8 cellular contexts compared by ENCODE assay signal in the genomic region with DNA sequence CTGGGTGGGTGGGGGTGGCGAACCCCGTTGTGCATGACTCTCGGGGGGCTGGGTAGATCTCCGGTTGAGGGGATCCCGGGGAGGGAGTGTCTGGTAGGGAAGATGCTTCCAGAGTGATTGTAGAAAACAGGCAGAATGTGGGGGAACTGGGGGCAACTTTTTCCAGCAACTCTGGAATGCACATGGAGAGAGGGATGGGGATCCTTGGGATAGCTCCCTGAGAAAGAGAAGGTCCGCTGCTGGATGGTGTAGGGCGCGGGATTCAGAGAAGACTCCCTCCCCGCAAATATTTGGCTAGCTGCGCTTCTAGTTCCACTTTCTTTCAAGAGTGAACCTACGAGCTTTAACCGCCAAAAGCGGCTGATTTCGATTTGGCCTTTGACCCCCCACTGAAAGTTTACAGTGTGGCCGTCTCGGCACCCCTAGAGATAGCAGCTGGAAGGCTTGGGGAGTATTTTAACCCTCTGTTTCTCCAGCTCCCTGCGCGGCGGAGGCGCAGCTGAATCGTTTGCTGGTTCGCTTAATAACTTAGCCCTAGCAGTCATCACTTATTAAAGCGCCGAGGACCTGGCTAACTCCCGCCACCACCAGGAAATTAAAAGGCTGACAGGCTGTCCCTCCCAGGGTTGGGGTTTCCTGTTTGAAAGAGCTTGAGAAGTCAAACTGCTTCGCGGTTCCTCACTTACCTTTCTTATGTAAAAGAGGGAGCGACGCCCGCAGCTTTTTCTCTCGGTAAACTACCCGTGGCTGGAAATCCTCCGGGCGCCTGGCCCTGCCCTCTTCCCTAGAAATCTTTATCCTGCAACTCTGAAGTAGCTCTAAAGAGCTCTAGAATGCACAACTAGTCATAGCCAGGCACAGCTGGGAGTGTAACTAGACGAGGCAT. TPM values are rescaled to one million over a fixed set of nuclear protein-coding genes. Genes with fewer than 3 reads are reported as not detected.
A peak's percentile ranks its signal among the peaks of the same experiment; 100 is the strongest.
DNase-seq lines count a peak whose midpoint lies in the region; ATAC-seq and TF ChIP-seq lines count a peak whose summit lies in the region.

No MANE protein-coding gene starts in this region.

- peak overlapping the region; percentile 83 for H3K27ac ChIP-seq in colonic mucosa

- DNase-seq in AG08395 (ENCODE audit: low spot score) (peak; percentile 82), NCI-H2196 treated with DMSO at 0.1 percent for 48 hours (lab: John Stamatoyannopoulos, UW; ENCODE audit: unreplicated experiment) (peak; percentile 84), colonic mucosa (peak; percentile 66), left colon (peak; percentile 56 to 65)
- peak; percentile 46 for DNase-seq in activated CD4-positive, CD25-positive, alpha-beta regulatory T cell treated with anti-CD3 and anti-CD28 coated beads, Interleukin-2, amount 50 U/mL, for 72 hours
- DNase-seq in stimulated activated CD4-positive, alpha-beta T cell treated with anti-CD3 and anti-CD28 coated beads, Interleukin-1b, Interleukin-23, amount 100 ng/mL, for 48 hours = peak; percentile 43

- peak; percentile 85 for ATAC-seq in GM18868 (IDR thresholded peaks at IDR 0.05; ENCODE audit: unreplicated experiment)
- ATAC-seq in HG03095 (IDR thresholded peaks at IDR 0.05; ENCODE audit: unreplicated experiment) = peak; percentile 90
- ATAC-seq in left colon = peak; percentile 78

- H3K9me3 ChIP-seq in colonic mucosa = no peaks in the 10 kb centered on the region

- no peaks in the 10 kb centered on the region for H3K4me1 ChIP-seq in colonic mucosa

- TF ChIP-seq CTCF in colonic mucosa (IDR thresholded peaks at IDR 0.05) = peak; percentile 27

- no peaks in the 10 kb centered on the region for H3K27me3 ChIP-seq in colonic mucosa

- peak overlapping the region; percentile 67 to 90 for H3K9ac ChIP-seq in colonic mucosa (ENCODE audit: low read depth in 2 of 2, low read length in 2 of 2)

- intact Hi-C loops in colonic mucosa (cut with DNase I) (loop anchor here (10.0 kb wide), 2 partner anchors 115 to 145 kb away; a partner anchor contains a TSS), left colon (cut with DNase I, micrococcal nuclease) (loop anchor here in 1 of 2 donors (5.0 to 10.0 kb wide), 2 partner anchors 105 to 143 kb away; no protein-coding TSS in a partner anchor)

- no peaks in the 10 kb centered on the region for H3K36me3 ChIP-seq in colonic mucosa

- peak overlapping the region; percentile 50 for H3K4me3 ChIP-seq in colonic mucosa

RNA-seq across cellular contexts. Expression of a gene that starts 1.2 kb away (rescaled TPM):
- total RNA-seq in colonic mucosa = 10 to 100 TPM in 1 of 2 donors, 1 to 10 TPM in 1; 3.1 to 33.4 TPM
- 10 to 100 TPM in 1 of 2 donors, 1 to 10 TPM in 1; 8.3 to 28.7 TPM for total RNA-seq in left colon

Comparison
In these comparisons a context has a peak if more than half of its experiments do, and no peak if none do; other contexts are left out.
1. Peak in every context shown above with its lines: DNase-seq, ATAC-seq, H3K4me3 ChIP-seq and H3K27ac ChIP-seq.